1 cellular context compared by ENCODE assay signal in the genomic region with DNA sequence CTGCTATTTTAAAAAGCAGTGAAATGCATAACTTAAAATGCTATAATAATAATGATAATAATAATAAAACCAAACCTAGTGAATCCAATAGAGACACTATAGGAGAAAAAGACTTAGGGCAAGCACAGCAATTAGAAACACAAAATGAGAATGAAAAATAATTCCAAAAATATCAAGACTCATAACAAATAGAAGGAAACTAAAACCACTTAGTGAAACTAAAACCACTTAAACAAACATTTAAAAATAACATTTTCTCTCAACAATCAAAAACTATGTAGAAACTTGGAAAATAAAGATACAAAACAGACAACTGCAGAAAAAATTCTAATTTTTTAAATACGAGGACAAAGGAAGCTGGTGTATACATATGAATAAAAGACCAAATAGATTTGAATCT.
TF ChIP-seq lines count a peak whose summit lies in the region.

No MANE protein-coding gene starts in this region.

TF ChIP-seq in GM23338, 12 proteins besides CTCF, POLR2A, EP300 and RAD21 (continued from another document):
- TF ChIP-seq, protein P1, sequence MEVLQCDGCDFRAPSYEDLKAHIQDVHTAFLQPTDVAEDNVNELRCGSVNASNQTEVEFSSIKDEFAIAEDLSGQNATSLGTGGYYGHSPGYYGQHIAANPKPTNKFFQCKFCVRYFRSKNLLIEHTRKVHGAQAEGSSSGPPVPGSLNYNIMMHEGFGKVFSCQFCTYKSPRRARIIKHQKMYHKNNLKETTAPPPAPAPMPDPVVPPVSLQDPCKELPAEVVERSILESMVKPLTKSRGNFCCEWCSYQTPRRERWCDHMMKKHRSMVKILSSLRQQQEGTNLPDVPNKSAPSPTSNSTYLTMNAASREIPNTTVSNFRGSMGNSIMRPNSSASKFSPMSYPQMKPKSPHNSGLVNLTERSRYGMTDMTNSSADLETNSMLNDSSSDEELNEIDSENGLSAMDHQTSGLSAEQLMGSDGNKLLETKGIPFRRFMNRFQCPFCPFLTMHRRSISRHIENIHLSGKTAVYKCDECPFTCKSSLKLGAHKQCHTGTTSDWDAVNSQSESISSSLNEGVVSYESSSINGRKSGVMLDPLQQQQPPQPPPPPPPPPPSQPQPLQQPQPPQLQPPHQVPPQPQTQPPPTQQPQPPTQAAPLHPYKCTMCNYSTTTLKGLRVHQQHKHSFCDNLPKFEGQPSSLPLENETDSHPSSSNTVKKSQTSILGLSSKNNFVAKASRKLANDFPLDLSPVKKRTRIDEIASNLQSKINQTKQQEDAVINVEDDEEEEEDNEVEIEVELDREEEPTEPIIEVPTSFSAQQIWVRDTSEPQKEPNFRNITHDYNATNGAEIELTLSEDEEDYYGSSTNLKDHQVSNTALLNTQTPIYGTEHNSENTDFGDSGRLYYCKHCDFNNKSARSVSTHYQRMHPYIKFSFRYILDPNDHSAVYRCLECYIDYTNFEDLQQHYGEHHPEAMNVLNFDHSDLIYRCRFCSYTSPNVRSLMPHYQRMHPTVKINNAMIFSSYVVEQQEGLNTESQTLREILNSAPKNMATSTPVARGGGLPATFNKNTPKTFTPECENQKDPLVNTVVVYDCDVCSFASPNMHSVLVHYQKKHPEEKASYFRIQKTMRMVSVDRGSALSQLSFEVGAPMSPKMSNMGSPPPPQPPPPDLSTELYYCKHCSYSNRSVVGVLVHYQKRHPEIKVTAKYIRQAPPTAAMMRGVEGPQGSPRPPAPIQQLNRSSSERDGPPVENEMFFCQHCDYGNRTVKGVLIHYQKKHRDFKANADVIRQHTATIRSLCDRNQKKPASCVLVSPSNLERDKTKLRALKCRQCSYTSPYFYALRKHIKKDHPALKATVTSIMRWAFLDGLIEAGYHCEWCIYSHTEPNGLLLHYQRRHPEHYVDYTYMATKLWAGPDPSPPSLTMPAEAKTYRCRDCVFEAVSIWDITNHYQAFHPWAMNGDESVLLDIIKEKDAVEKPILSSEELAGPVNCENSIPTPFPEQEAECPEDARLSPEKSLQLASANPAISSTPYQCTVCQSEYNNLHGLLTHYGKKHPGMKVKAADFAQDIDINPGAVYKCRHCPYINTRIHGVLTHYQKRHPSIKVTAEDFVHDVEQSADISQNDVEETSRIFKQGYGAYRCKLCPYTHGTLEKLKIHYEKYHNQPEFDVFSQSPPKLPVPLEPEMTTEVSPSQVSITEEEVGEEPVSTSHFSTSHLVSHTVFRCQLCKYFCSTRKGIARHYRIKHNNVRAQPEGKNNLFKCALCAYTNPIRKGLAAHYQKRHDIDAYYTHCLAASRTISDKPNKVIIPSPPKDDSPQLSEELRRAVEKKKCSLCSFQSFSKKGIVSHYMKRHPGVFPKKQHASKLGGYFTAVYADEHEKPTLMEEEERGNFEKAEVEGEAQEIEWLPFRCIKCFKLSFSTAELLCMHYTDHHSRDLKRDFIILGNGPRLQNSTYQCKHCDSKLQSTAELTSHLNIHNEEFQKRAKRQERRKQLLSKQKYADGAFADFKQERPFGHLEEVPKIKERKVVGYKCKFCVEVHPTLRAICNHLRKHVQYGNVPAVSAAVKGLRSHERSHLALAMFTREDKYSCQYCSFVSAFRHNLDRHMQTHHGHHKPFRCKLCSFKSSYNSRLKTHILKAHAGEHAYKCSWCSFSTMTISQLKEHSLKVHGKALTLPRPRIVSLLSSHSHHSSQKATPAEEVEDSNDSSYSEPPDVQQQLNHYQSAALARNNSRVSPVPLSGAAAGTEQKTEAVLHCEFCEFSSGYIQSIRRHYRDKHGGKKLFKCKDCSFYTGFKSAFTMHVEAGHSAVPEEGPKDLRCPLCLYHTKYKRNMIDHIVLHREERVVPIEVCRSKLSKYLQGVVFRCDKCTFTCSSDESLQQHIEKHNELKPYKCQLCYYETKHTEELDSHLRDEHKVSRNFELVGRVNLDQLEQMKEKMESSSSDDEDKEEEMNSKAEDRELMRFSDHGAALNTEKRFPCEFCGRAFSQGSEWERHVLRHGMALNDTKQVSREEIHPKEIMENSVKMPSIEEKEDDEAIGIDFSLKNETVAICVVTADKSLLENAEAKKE (CRISPR knock-in tag; IDR thresholded peaks at IDR 0.05), result no peak
- TF ChIP-seq JUNB (IDR thresholded peaks at IDR 0.05; ENCODE audit: unreplicated experiment), result no peak
- TF ChIP-seq POLR2AphosphoS5 (IDR thresholded peaks at IDR 0.05; ENCODE audit: low read depth), result no peak
- TF ChIP-seq CREB1 (CRISPR knock-in tag; IDR thresholded peaks at IDR 0.05; ENCODE audit: low read depth), result no peak
- TF ChIP-seq NANOG (IDR thresholded peaks at IDR 0.05; ENCODE audit: borderline replicate concordance), result no peak
- TF ChIP-seq ZNF331 (CRISPR knock-in tag; IDR thresholded peaks at IDR 0.05; ENCODE audit: low read depth), result no peak
- no peak for TF ChIP-seq ZNF114 (CRISPR knock-in tag; IDR thresholded peaks at IDR 0.05)
- no peak for TF ChIP-seq EZH2 (IDR thresholded peaks at IDR 0.05; ENCODE audit: low read depth, unreplicated experiment)
- TF ChIP-seq, protein P2, sequence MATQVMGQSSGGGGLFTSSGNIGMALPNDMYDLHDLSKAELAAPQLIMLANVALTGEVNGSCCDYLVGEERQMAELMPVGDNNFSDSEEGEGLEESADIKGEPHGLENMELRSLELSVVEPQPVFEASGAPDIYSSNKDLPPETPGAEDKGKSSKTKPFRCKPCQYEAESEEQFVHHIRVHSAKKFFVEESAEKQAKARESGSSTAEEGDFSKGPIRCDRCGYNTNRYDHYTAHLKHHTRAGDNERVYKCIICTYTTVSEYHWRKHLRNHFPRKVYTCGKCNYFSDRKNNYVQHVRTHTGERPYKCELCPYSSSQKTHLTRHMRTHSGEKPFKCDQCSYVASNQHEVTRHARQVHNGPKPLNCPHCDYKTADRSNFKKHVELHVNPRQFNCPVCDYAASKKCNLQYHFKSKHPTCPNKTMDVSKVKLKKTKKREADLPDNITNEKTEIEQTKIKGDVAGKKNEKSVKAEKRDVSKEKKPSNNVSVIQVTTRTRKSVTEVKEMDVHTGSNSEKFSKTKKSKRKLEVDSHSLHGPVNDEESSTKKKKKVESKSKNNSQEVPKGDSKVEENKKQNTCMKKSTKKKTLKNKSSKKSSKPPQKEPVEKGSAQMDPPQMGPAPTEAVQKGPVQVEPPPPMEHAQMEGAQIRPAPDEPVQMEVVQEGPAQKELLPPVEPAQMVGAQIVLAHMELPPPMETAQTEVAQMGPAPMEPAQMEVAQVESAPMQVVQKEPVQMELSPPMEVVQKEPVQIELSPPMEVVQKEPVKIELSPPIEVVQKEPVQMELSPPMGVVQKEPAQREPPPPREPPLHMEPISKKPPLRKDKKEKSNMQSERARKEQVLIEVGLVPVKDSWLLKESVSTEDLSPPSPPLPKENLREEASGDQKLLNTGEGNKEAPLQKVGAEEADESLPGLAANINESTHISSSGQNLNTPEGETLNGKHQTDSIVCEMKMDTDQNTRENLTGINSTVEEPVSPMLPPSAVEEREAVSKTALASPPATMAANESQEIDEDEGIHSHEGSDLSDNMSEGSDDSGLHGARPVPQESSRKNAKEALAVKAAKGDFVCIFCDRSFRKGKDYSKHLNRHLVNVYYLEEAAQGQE (IDR thresholded peaks at IDR 0.05; ENCODE audit: unreplicated experiment), result no peak
